In genomic region chr9:107624216-107624948, GRCh38 we compare ENCODE assay signal across 16 cellular contexts.
DNase-seq lines count a peak whose midpoint lies in the region; ATAC-seq and TF ChIP-seq lines count a peak whose summit lies in the region.
"Had no signal": no experiment of that assay in that cellular context is flagged by ENCODE, and none has a peak within 500 bp of the region (broad histone marks: within the 10 kb centered on the region; RNA-seq: fewer than 3 reads in every experiment).

No MANE protein-coding gene starts in this region.

- TF ChIP-seq EP300 in sigmoid colon (IDR thresholded peaks at IDR 0.05): no peak

- H3K36me3 ChIP-seq in sigmoid colon: no peaks in the 10 kb centered on the region
- H3K36me3 ChIP-seq: BLaER1 treated with 17β-estradiol and CSF1 and Interleukin-3, amounts not matched to agents 10 nM and 100 nM; colonic mucosa; pancreas had no signal

- WGBS in sigmoid colon, 2 donors: 84 to 89% methylated on average over 15 of the region's 15 CpGs

- TF ChIP-seq CTCF in fibroblast of mammary gland (conservative IDR thresholded peaks at IDR 0.05; ENCODE audit: control insufficient read depth, insufficient read depth, low read depth, low read length) (no peak), sigmoid colon (IDR thresholded peaks at IDR 0.05) (no peak)

- H3K27ac ChIP-seq in sigmoid colon: peak overlapping the region in 2 of 4 donors; percentile 17 to 35
- H3K27ac ChIP-seq: BLaER1 treated with 17β-estradiol and CSF1 and Interleukin-3, amounts not matched to agents 10 nM and 100 nM; colonic mucosa; pancreas had no signal

- ATAC-seq in SK-N-SH treated with all-trans-retinoic acid at 6 μM for 48 hours: peak; percentile 33; the same call in 1 of the 3 replicates
- ATAC-seq in GM19035 (IDR thresholded peaks at IDR 0.05; ENCODE audit: unreplicated experiment): no peak
- ATAC-seq in activated T-cell treated with anti-CD3 and anti-CD28 coated beads, Interleukin-2, amount 50 U/mL, for 4 hours: no peak

- H3K9me3 Mint-ChIP-seq in activated T-cell treated with anti-CD3 and anti-CD28 coated beads, Interleukin-2, amount 50 U/mL, for 4 hours: no peaks in the 10 kb centered on the region

- no peaks in the 10 kb centered on the region for H3K36me3 Mint-ChIP-seq in activated T-cell treated with anti-CD3 and anti-CD28 coated beads, Interleukin-2, amount 50 U/mL, for 4 hours (ENCODE audit: insufficient read depth)

- H3K27me3 ChIP-seq in sigmoid colon: no peaks in the 10 kb centered on the region
- H3K27me3 ChIP-seq: BLaER1 treated with 17β-estradiol and CSF1 and Interleukin-3, amounts not matched to agents 10 nM and 100 nM; colonic mucosa; pancreas had no signal

- H3K4me1 ChIP-seq in sigmoid colon: peaks cover 0 to 12% (median 4%) of the 10 kb centered on the region in 4 donors
- H3K4me1 ChIP-seq: BLaER1 treated with 17β-estradiol and CSF1 and Interleukin-3, amounts not matched to agents 10 nM and 100 nM; pancreas had no signal

- DNase-seq in GM03348 (ENCODE audit: low spot score): peak; percentile 79
- peak; percentile 75 for DNase-seq in fibroblast of mammary gland (ENCODE audit: low read depth)
- peak; percentile 74 for DNase-seq in sigmoid colon
- no peak for DNase-seq in NCI-H82 treated with DMSO at 0.1 percent for 48 hours (lab: John Stamatoyannopoulos, UW; ENCODE audit: unreplicated experiment)
- DNase-seq in activated CD8-positive, alpha-beta memory T cell treated with anti-CD3 and anti-CD28 coated beads, Interleukin-2, amount 50 U/mL, for 48 hours: no peak
- no peak for DNase-seq in activated T-cell treated with anti-CD3 and anti-CD28 coated beads, Interleukin-2, amount 50 U/mL, for 4 hours
- DNase-seq: amygdala; colonic mucosa; DMS153; NCI-H1930; pancreas; stimulated activated CD4-positive, alpha-beta T cell treated with anti-CD3 and anti-CD28 coated beads, Interleukin-12 subunit alpha, Interleukin-12 subunit beta, amount 100 ng/mL, for 4 hours; T-helper 2 cell had no signal

- no peaks in the 10 kb centered on the region for H3K9me3 ChIP-seq in sigmoid colon
- H3K9me3 ChIP-seq: BLaER1 treated with 17β-estradiol and CSF1 and Interleukin-3, amounts not matched to agents 10 nM and 100 nM; colonic mucosa; pancreas had no signal

- H3K4me3 ChIP-seq in fibroblast of mammary gland (ENCODE audit: control insufficient read depth, low read depth, low read length) (no peak overlapping the region), sigmoid colon (no peak overlapping the region)
- H3K4me3 ChIP-seq: BLaER1 treated with 17β-estradiol and CSF1 and Interleukin-3, amounts not matched to agents 10 nM and 100 nM; colonic mucosa; pancreas had no signal

- H3K4me3 Mint-ChIP-seq in activated T-cell treated with anti-CD3 and anti-CD28 coated beads, Interleukin-2, amount 50 U/mL, for 4 hours: no peak overlapping the region

- intact Hi-C loops in sigmoid colon (cut with DNase I): no loop called here

- no peaks in the 10 kb centered on the region for H3K4me1 Mint-ChIP-seq in activated T-cell treated with anti-CD3 and anti-CD28 coated beads, Interleukin-2, amount 50 U/mL, for 4 hours (ENCODE audit: low read depth)

- no peak for TF ChIP-seq POLR2A in sigmoid colon (IDR thresholded peaks at IDR 0.05)

- no peaks in the 10 kb centered on the region for H3K27me3 Mint-ChIP-seq in activated T-cell treated with anti-CD3 and anti-CD28 coated beads, Interleukin-2, amount 50 U/mL, for 4 hours (ENCODE audit: low read depth)

TF ChIP-seq in SK-N-SH treated with all-trans-retinoic acid at 6 μM for 48 hours, 23 proteins besides CTCF, POLR2A, EP300 and RAD21:
- no peak for TF ChIP-seq CSRNP3 (CRISPR knock-in tag; IDR thresholded peaks at IDR 0.05)
- TF ChIP-seq ZNF70 (CRISPR knock-in tag; IDR thresholded peaks at IDR 0.05): no peak
- TF ChIP-seq BACH2 (CRISPR knock-in tag; IDR thresholded peaks at IDR 0.05; ENCODE audit: borderline replicate concordance): no peak
- TF ChIP-seq, protein P1, sequence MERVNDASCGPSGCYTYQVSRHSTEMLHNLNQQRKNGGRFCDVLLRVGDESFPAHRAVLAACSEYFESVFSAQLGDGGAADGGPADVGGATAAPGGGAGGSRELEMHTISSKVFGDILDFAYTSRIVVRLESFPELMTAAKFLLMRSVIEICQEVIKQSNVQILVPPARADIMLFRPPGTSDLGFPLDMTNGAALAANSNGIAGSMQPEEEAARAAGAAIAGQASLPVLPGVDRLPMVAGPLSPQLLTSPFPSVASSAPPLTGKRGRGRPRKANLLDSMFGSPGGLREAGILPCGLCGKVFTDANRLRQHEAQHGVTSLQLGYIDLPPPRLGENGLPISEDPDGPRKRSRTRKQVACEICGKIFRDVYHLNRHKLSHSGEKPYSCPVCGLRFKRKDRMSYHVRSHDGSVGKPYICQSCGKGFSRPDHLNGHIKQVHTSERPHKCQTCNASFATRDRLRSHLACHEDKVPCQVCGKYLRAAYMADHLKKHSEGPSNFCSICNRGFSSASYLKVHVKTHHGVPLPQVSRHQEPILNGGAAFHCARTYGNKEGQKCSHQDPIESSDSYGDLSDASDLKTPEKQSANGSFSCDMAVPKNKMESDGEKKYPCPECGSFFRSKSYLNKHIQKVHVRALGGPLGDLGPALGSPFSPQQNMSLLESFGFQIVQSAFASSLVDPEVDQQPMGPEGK (CRISPR knock-in tag; IDR thresholded peaks at IDR 0.05; ENCODE audit: borderline replicate concordance): no peak
- no peak for TF ChIP-seq ZFP30 (CRISPR knock-in tag; IDR thresholded peaks at IDR 0.05)

Comparison
In these comparisons a context has a peak if more than half of its experiments do, and no peak if none do; other contexts are left out.
1. DNase-seq: peak in GM03348 (single experiment), fibroblast of mammary gland (single experiment) and sigmoid colon (single experiment); none in NCI-H82 treated with DMSO at 0.1 percent for 48 hours (single experiment), activated CD8-positive, alpha-beta memory T cell treated with anti-CD3 and anti-CD28 coated beads, Interleukin-2, amount 50 U/mL, for 48 hours (single experiment) and activated T-cell treated with anti-CD3 and anti-CD28 coated beads, Interleukin-2, amount 50 U/mL, for 4 hours (single experiment).